Comparison of ENCODE assay signal across 10 cellular contexts in the genomic region with DNA sequence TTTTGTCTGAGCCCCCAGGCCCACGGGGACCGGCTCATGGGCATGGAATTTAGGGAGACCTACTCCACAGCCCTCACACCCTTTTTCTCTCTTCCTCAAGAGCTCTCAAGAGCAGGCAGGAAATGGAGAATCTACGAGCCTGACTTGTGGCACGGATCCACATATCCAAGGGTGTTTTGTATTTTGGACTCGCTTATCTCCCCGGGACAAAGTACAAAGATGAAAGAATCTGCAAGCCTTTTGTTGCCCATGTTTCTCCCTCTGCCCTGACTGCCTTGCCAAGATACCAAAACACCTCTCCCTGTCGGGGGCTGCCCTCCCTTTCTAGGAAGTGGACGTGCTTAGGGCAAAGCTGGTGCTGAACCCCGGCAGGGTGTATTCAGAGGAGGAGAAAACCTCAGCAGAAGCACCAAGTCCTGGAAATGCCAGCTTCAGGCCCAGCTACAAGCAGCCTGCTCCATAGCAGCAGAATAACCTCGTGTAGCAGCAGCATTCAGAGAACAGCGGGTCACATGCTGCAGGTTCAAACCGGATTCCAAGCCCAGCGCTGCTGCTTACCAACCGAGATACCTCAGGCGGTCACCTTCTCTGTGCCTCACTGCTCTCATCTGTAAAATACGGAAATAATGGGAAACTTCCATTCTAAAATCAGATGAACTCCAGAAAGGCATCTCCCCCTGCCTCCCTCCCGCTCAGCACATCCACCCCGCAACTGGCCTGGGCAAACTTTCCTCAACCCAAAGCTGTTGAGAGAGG. TPM values are rescaled to one million over a fixed set of nuclear protein-coding genes. Genes with fewer than 3 reads are reported as not detected.
DNase-seq lines count a peak whose midpoint lies in the region; ATAC-seq, FAIRE-seq and TF ChIP-seq lines count a peak whose summit lies in the region.
"Had no signal": no experiment of that assay in that cellular context is flagged by ENCODE, and none has a peak within 500 bp of the region (broad histone marks: within the 10 kb centered on the region; RNA-seq: fewer than 3 reads in every experiment).

No MANE protein-coding gene starts in this region.

- 0 out of 2 replicates have a peak overlapping the region, but pooled peaks have one; percentile 26 for H3K23ac ChIP-seq in IMR-90 (ENCODE audit: low read depth, low read length)

- H4K5ac ChIP-seq in IMR-90 (ENCODE audit: low read depth, low read length): no peak overlapping the region; the same call in 1 of the 2 replicates

- no peaks in the 10 kb centered on the region; the same call in 1 of the 2 replicates for H3K27me3 ChIP-seq in IMR-90 (ENCODE audit: control insufficient read depth, insufficient read depth, low read length)
- H3K27me3 ChIP-seq in K562 (ENCODE audit: control insufficient read depth in 2 of 2, insufficient read depth in 2 of 2, low read length in 2 of 2): no peaks in the 10 kb centered on the region
- H3K27me3 ChIP-seq in keratinocyte (ENCODE audit: control insufficient read depth, extremely low read depth, insufficient read depth, low read length): no peaks in the 10 kb centered on the region

- H2BK20ac ChIP-seq in IMR-90 (ENCODE audit: low read depth, low read length): no peak overlapping the region

- H2AK5ac ChIP-seq in IMR-90 (ENCODE audit: low read depth, low read length): no peak overlapping the region

- H3K9me3 ChIP-seq in IMR-90 (ENCODE audit: control insufficient read depth, insufficient read depth, low read length) (no peaks in the 10 kb centered on the region), K562 (replicated peaks; ENCODE audit: control insufficient read depth, insufficient read depth, low read depth, low read length) (no peaks in the 10 kb centered on the region), keratinocyte (ENCODE audit: control insufficient read depth, low read depth, low read length) (no peaks in the 10 kb centered on the region)

- H3K4ac ChIP-seq in IMR-90 (ENCODE audit: low read depth, low read length): peak overlapping the region; percentile 54

- TF ChIP-seq CTCF in IMR-90 (conservative IDR thresholded peaks at IDR 0.05; ENCODE audit: low read depth, low read length): no peak
- no peak for TF ChIP-seq CTCF in K562 (IDR thresholded peaks at IDR 0.05 in 2 of 3, conservative IDR thresholded peaks at IDR 0.05 in 1 of 3; ENCODE audit: insufficient read depth in 2 of 3, low read depth in 1 of 3, low read length in 3 of 3)
- TF ChIP-seq CTCF in keratinocyte (optimal IDR thresholded peaks at IDR 0.05 in 1 of 3, IDR thresholded peaks at IDR 0.05 in 1 of 3, conservative IDR thresholded peaks at IDR 0.05 in 1 of 3; ENCODE audit: extremely low read depth in 1 of 3, insufficient read depth in 2 of 3, low read length in 3 of 3): no peak

- peak overlapping the region; percentile 43 for H3K14ac ChIP-seq in IMR-90 (replicated peaks; ENCODE audit: low read depth, low read length)

- H3K56ac ChIP-seq in IMR-90 (ENCODE audit: extremely low read depth, insufficient read depth, low read length): no peak overlapping the region

- H3K79me2 ChIP-seq in K562 (ENCODE audit: control insufficient read depth, insufficient read depth, low read length) (no peaks in the 10 kb centered on the region), keratinocyte (ENCODE audit: control insufficient read depth, insufficient read depth, low read length) (no peaks in the 10 kb centered on the region)

- ATAC-seq in IMR-90 (ENCODE audit: low read depth) (peak; percentile 3; the same call in 1 of the 2 replicates), K562 (no peak), GM18517 (IDR thresholded peaks at IDR 0.05; ENCODE audit: unreplicated experiment) (no peak)

- TF ChIP-seq RAD21 in IMR-90 (IDR thresholded peaks at IDR 0.05; ENCODE audit: low read length) (no peak), K562 (CRISPR knock-in tag; conservative IDR thresholded peaks at IDR 0.05 in 1 of 2, IDR thresholded peaks at IDR 0.05 in 1 of 2) (no peak)

- intact Hi-C loops in IMR-90 (cut with micrococcal nuclease) (loop anchor here (2.0 to 5.0 kb wide), 2 partner anchors 42 to 167 kb away; a partner anchor contains a TSS), K562 (cut with micrococcal nuclease) (loop anchor here (10.0 kb wide), 1 partner anchor 311 kb away; no protein-coding TSS in a partner anchor)

- BruUV-seq in IMR-90 (replicated peaks; lab: Mats Ljungman, UMichigan) (no TSS peak), K562 (replicated peaks; lab: Mats Ljungman, UMichigan) (no TSS peak)

- DNase-seq in IMR-90: peak; percentile 46
- DNase-seq in K562 (ENCODE audit: extremely low read depth in 1 of 4, low spot score in 3 of 4): peak in 1 of 4 experiments; percentile 32
- DNase-seq in keratinocyte (ENCODE audit: low read depth, low spot score): no peak
- DNase-seq in NOMO-1 (lab: John Stamatoyannopoulos, UW; ENCODE audit: unreplicated experiment in 2 of 2): no peak
- no peak for DNase-seq in HK-2 (ENCODE audit: unreplicated experiment)
- DNase-seq in medulla oblongata (ENCODE audit: extremely low spot score): no peak
- DNase-seq: activated gamma-delta T cell treated with Interleukin-2 at 50 U/mL for 16 hours; stimulated activated CD4-positive, alpha-beta T cell treated with anti-CD3 and anti-CD28 coated beads, Interleukin-2, amount 100 ng/mL, for 48 hours had no signal

- peak overlapping the region; percentile 16; the same call in 1 of the 2 replicates for H2BK120ac ChIP-seq in IMR-90 (ENCODE audit: low read depth, low read length)

- H3K9ac ChIP-seq in IMR-90 (ENCODE audit: low read depth, low read length): no peak overlapping the region
- H3K9ac ChIP-seq in K562 (ENCODE audit: insufficient read depth in 1 of 2, low read depth in 2 of 2, low read length in 2 of 2): peak overlapping the region; percentile 41; a peak in 3 of 4 replicates
- peak overlapping the region; percentile 45 for H3K9ac ChIP-seq in keratinocyte (ENCODE audit: control insufficient read depth, extremely low read depth, insufficient read depth, low read length)

- H3K27ac ChIP-seq in IMR-90 (ENCODE audit: insufficient read depth, low read length) (no peak overlapping the region), K562 (ENCODE audit: extremely low read depth, low read depth, low read length) (peak overlapping the region; percentile 51), keratinocyte (ENCODE audit: control insufficient read depth, insufficient read depth, low read length) (peak overlapping the region; percentile 61), temporal lobe (ENCODE audit: low read depth, low read length) (peak overlapping the region; percentile 9)

- TF ChIP-seq POLR2A in IMR-90 (IDR thresholded peaks at IDR 0.05; ENCODE audit: low read depth, low read length): no peak
- TF ChIP-seq POLR2A in K562 (conservative IDR thresholded peaks at IDR 0.05): no peak

- peaks cover 7% of the 10 kb centered on the region for H3K4me1 ChIP-seq in IMR-90 (ENCODE audit: control insufficient read depth, insufficient read depth, low read length)
- peaks cover 37 to 38% of the 10 kb centered on the region in 2 experiments for H3K4me1 ChIP-seq in K562 (replicated peaks in 1 of 2; ENCODE audit: control insufficient read depth in 2 of 2, insufficient read depth in 2 of 2, low read length in 2 of 2)
- peaks cover 37% of the 10 kb centered on the region for H3K4me1 ChIP-seq in keratinocyte (ENCODE audit: control insufficient read depth, extremely low read depth, insufficient read depth, low read length)

- H4K20me1 ChIP-seq in IMR-90 (ENCODE audit: insufficient read depth, low read length) (peaks cover 4% of the 10 kb centered on the region), K562 (replicated peaks; ENCODE audit: control insufficient read depth, insufficient read depth, low read length) (no peaks in the 10 kb centered on the region), keratinocyte (ENCODE audit: control insufficient read depth, extremely low read depth, insufficient read depth, low read length) (peaks cover 6% of the 10 kb centered on the region)

- H3K4me3 ChIP-seq in IMR-90 (ENCODE audit: insufficient read depth, low read depth, low read length): no peak overlapping the region
- no peak overlapping the region for H3K4me3 ChIP-seq in K562
- no peak overlapping the region for H3K4me3 ChIP-seq in keratinocyte (ENCODE audit: control insufficient read depth in 2 of 3, extremely low read depth in 1 of 3, insufficient read depth in 2 of 3, low read depth in 1 of 3, low read length in 3 of 3)

- H2AFZ ChIP-seq in IMR-90 (replicated peaks; ENCODE audit: low read length, poor library complexity): peak overlapping the region; percentile 60
- peak overlapping the region; percentile 88 for H2AFZ ChIP-seq in K562 (ENCODE audit: low read depth, low read length)
- H2AFZ ChIP-seq in keratinocyte (ENCODE audit: control insufficient read depth, low read length): no peak overlapping the region

- peak overlapping the region; percentile 18 for H2AK9ac ChIP-seq in IMR-90 (replicated peaks; ENCODE audit: low read depth, low read length, poor library complexity)

- no peaks in the 10 kb centered on the region for H3K79me1 ChIP-seq in IMR-90 (ENCODE audit: low read depth in 1 of 2, low read length in 2 of 2)

- no peaks in the 10 kb centered on the region for H3K9me1 ChIP-seq in IMR-90 (ENCODE audit: insufficient read depth, low read length)
- peaks cover 2% of the 10 kb centered on the region for H3K9me1 ChIP-seq in K562 (ENCODE audit: control insufficient read depth, insufficient read depth, low read length)
- no peaks in the 10 kb centered on the region for H3K9me1 ChIP-seq in keratinocyte (ENCODE audit: control insufficient read depth, extremely low read depth, insufficient read depth, low read length)

- H4K8ac ChIP-seq in IMR-90 (ENCODE audit: low read depth in 2 of 2, low read length in 2 of 2): peak overlapping the region in 1 of 2 experiments; percentile 75; a peak in 2 of 4 replicates

- in situ Hi-C loops in IMR-90 (cut with MboI; ENCODE audit: low sequenced_read_pairs): loop anchor here (25.0 kb wide), 1 partner anchor 237 kb away; no protein-coding TSS in a partner anchor
- in situ Hi-C loops in K562 (cut with MboI): no loop called here

- H3K36me3 ChIP-seq in IMR-90 (ENCODE audit: control insufficient read depth, insufficient read depth, low read length) (peaks cover 17% of the 10 kb centered on the region), K562 (ENCODE audit: control insufficient read depth, insufficient read depth, low read length) (peaks cover 5% of the 10 kb centered on the region; the same call in 1 of the 3 replicates), keratinocyte (ENCODE audit: control insufficient read depth in 2 of 2, extremely low read depth in 1 of 2, insufficient read depth in 2 of 2, low read length in 2 of 2) (peaks cover 13 to 15% of the 10 kb centered on the region in 2 experiments)

- TF ChIP-seq EP300 in K562 (IDR thresholded peaks at IDR 0.05; ENCODE audit: low read length): no peak

- no peak overlapping the region for H2BK15ac ChIP-seq in IMR-90 (ENCODE audit: low read depth, low read length)

- dilution Hi-C loops in IMR-90 (cut with HindIII; ENCODE audit: low sequenced_read_pairs, unreplicated experiment): no loop called here
- dilution Hi-C loops in keratinocyte (cut with MboI; ENCODE audit: extremely low pct_ligation_motif_present, low sequenced_read_pairs): no loop called here

- H3K18ac ChIP-seq in IMR-90 (ENCODE audit: low read depth, low read length): peak overlapping the region; percentile 7; the same call in 1 of the 2 replicates

- no peak overlapping the region for H4K91ac ChIP-seq in IMR-90 (ENCODE audit: insufficient read depth, low read depth, low read length)

- H3K4me2 ChIP-seq in IMR-90 (ENCODE audit: low read depth, low read length) (peak overlapping the region; percentile 51), K562 (ENCODE audit: insufficient read depth, low read length) (no peak overlapping the region; the same call in 1 of the 2 replicates), keratinocyte (ENCODE audit: control insufficient read depth, extremely low read depth, insufficient read depth, low read depth, low read length) (peak overlapping the region; percentile 4)

- POLR2A ChIA-PET in IMR-90 (lab: Charles Lee; ENCODE audit: unreplicated experiment) (no interaction called here), K562 (lab: Yijun Ruan, JAX) (interaction anchor here (1.2 kb wide), 1 partner anchor 131 kb away, joined by 3 read pairs; a partner anchor contains a TSS)

- CTCF ChIA-PET in IMR-90 (lab: Yijun Ruan, JAX): no interaction called here
- CTCF ChIA-PET in K562 (lab: Yijun Ruan, JAX; ENCODE audit: low intra/inter-chr PET ratio): no interaction called here

- FAIRE-seq in K562 (lab: Jason Lieb, UNC): peak; percentile 26
- peak; percentile 74 for FAIRE-seq in keratinocyte (lab: Jason Lieb, UNC)

- 60% methylated on average over 2 of the region's 18 CpGs; no CpG with 5 or more reads in 1 of the 2 experiments for WGBS in IMR-90 (ENCODE audit: extremely low coverage in 2 of 2, insufficient read length in 1 of 2), 2 experiments
- WGBS in K562 (ENCODE audit: insufficient coverage, low coverage, missing lambda C conversion rate): 26% methylated on average over 15 of the region's 18 CpGs

- H2BK5ac ChIP-seq in IMR-90 (ENCODE audit: low read depth, low read length, poor library complexity, severe bottlenecking): no peak overlapping the region

RNA-seq across cellular contexts. Expression of a gene that starts 35.2 kb away (rescaled TPM):
- total RNA-seq in IMR-90 (2012; rRNA removed): not detected in 2 replicates
- polyA plus RNA-seq in IMR-90 (2012; rRNA removed): not detected in 2 replicates
- polyA plus RNA-seq in IMR-90 (2012; cell fraction: cytosol; rRNA removed): not detected in 2 replicates
- polyA plus RNA-seq in IMR-90 (2012; cell fraction: nucleus; rRNA removed; ENCODE audit: low replicate concordance): not detected in 2 replicates
- total RNA-seq in K562 (2011; cell fraction: chromatin; rRNA removed; ENCODE audit: low replicate concordance): not detected in 2 replicates
- not detected in 2 replicates for total RNA-seq in K562 (2011; cell fraction: nucleolus; rRNA removed)
- total RNA-seq in K562 (2011; cell fraction: nucleoplasm; rRNA removed): not detected in 2 replicates
- total RNA-seq in K562 (2014; rRNA removed): not detected in 2 replicates
- total RNA-seq in K562 (2014; rRNA removed; fragmentation: Illumina TruSeq; extraction: Trizol): not detected in 2 replicates
- not detected in 2 replicates for total RNA-seq in K562 (2015; rRNA removed; fragmentation: Illumina TruSeq; extraction: Trizol)
- total RNA-seq in K562 (2021): not detected in 2 replicates
- polyA plus RNA-seq in K562 (2011; rRNA removed): 0.06 TPM in 1 of 2 replicates, not detected in the other
- polyA plus RNA-seq in K562 (2011; cell fraction: cytosol; rRNA removed): not detected in 2 replicates
- polyA plus RNA-seq in K562 (2011; cell fraction: nucleus; rRNA removed): not detected in 2 replicates
- polyA plus RNA-seq in K562 (2012): not detected in 2 replicates
- not detected in 2 replicates for polyA plus RNA-seq in K562 (2014; fragmentation: Illumina TruSeq; extraction: Trizol)
- not detected for polyA plus RNA-seq in K562 (2014; fragmentation: Nextera tagmentation; extraction: Ambion mirVana)
- polyA plus RNA-seq in K562 (2014; rRNA removed): not detected in 2 replicates
- not detected in 2 replicates for polyA minus RNA-seq in K562 (2011; rRNA and poly(A)+ RNA removed)
- polyA minus RNA-seq in K562 (2011; cell fraction: cytosol; rRNA and poly(A)+ RNA removed): not detected in 2 replicates
- polyA minus RNA-seq in K562 (2011; cell fraction: nucleus; rRNA and poly(A)+ RNA removed): not detected in 2 replicates
- 0.77 to 2.1 TPM (median 1.9 TPM) in 3 replicates for polyA plus RNA-seq in keratinocyte
- 1.2 TPM for polyA plus RNA-seq in keratinocyte (2011; ENCODE audit: low read depth)
- 0.52 and 0.58 TPM in 2 replicates for polyA plus RNA-seq in keratinocyte (2011; cell fraction: cytosol; rRNA removed)
- polyA plus RNA-seq in keratinocyte (2011; cell fraction: nucleus; rRNA removed): 1.4 and 1.5 TPM in 2 replicates
- 0.61 and 0.69 TPM in 2 replicates for polyA plus RNA-seq in keratinocyte (2012; ENCODE audit: low replicate concordance)
- polyA minus RNA-seq in keratinocyte: 2.1 to 5.4 TPM in 2 of 3 replicates, not detected in the other
- polyA minus RNA-seq in keratinocyte (2011; cell fraction: cytosol; rRNA and poly(A)+ RNA removed): not detected
- 1.1 and 1.5 TPM in 2 replicates for polyA minus RNA-seq in keratinocyte (2011; cell fraction: nucleus; rRNA and poly(A)+ RNA removed)
- total RNA-seq in temporal lobe: 0.74 TPM
